11 cellular contexts compared by ENCODE assay signal in genomic region chr12:54371328-54372112, GRCh38. TPM values are rescaled to one million over a fixed set of nuclear protein-coding genes. Genes with fewer than 3 reads are reported as not detected.
DNase-seq lines count a peak whose midpoint lies in the region; ATAC-seq and TF ChIP-seq lines count a peak whose summit lies in the region.
"Had no signal": no experiment of that assay in that cellular context is flagged by ENCODE, and none has a peak within 500 bp of the region (broad histone marks: within the 10 kb centered on the region; RNA-seq: fewer than 3 reads in every experiment).

No MANE protein-coding gene starts in this region.

- DNase-seq in SK-N-SH (peak; percentile 91), WTC11 (ENCODE audit: low spot score) (no peak), kidney tubule cell (ENCODE audit: low spot score) (peak; percentile 72), tibial nerve (ENCODE audit: low spot score in 2 of 2) (peak; percentile 35 to 64), MV-4-11 (lab: John Stamatoyannopoulos, UW) (no peak), glutamatergic neuron (no peak), A172 (ENCODE audit: low spot score) (no peak)
- DNase-seq: activated CD4-positive, alpha-beta T cell treated with anti-CD3 and anti-CD28 coated beads, Interleukin-2, amount 50 U/mL, for 48 hours; NCI-H1436 had no signal

- no peak for TF ChIP-seq POLR2A in tibial nerve (IDR thresholded peaks at IDR 0.05)

- H3K27ac ChIP-seq in SK-N-SH (ENCODE audit: low read depth in 2 of 2, low read length in 1 of 2) (peak overlapping the region; percentile 29 to 62; a peak in 3 of 4 replicates), tibial nerve (peak overlapping the region; percentile 58 to 83 (median 71))

- H3K4me1 Mint-ChIP-seq in WTC11 (peaks cover 24% of the 10 kb centered on the region), glutamatergic neuron (ENCODE audit: low read depth, unreplicated experiment) (peaks cover 22% of the 10 kb centered on the region)

- H3K79me2 ChIP-seq in SK-N-SH (ENCODE audit: insufficient read depth): no peaks in the 10 kb centered on the region

- TF ChIP-seq RAD21 in SK-N-SH (IDR thresholded peaks at IDR 0.05; ENCODE audit: low read length): no peak

- H3K27me3 Mint-ChIP-seq in WTC11 (ENCODE audit: low read depth) (peaks cover 34% of the 10 kb centered on the region), glutamatergic neuron (ENCODE audit: unreplicated experiment) (peaks cover 7% of the 10 kb centered on the region)

- peak overlapping the region; percentile 63; the same call in 1 of the 2 replicates for H3K4me3 Mint-ChIP-seq in WTC11
- no peak overlapping the region for H3K4me3 Mint-ChIP-seq in glutamatergic neuron (ENCODE audit: unreplicated experiment)

- H3K27ac Mint-ChIP-seq in WTC11 (no peak overlapping the region), glutamatergic neuron (ENCODE audit: unreplicated experiment) (no peak overlapping the region)

- H3K36me3 Mint-ChIP-seq in WTC11: peaks cover 20% of the 10 kb centered on the region
- no peaks in the 10 kb centered on the region for H3K36me3 Mint-ChIP-seq in glutamatergic neuron (ENCODE audit: unreplicated experiment)

- H3K9me3 Mint-ChIP-seq in WTC11 (no peaks in the 10 kb centered on the region), glutamatergic neuron (ENCODE audit: unreplicated experiment) (peaks cover 2% of the 10 kb centered on the region)

- POLR2A ChIA-PET in SK-N-SH (lab: Yijun Ruan, JAX) (interaction anchor here (1.0 to 1.7 kb wide), 3 partner anchors 8 to 91 kb away, joined by 3 to 6 read pairs (median 4); partner anchors contain the start of genes CBX5 and HNRNPA1), WTC11 (lab: Charles Lee) (no interaction called here)

- H3K4me3 ChIP-seq in SK-N-SH (ENCODE audit: low read depth in 2 of 2, low read length in 1 of 2): no peak overlapping the region
- no peak overlapping the region for H3K4me3 ChIP-seq in tibial nerve

- H2AFZ ChIP-seq in SK-N-SH (ENCODE audit: low read depth): no peak overlapping the region

- no peaks in the 10 kb centered on the region for H4K20me1 ChIP-seq in SK-N-SH (ENCODE audit: insufficient read depth)

- 52% methylated on average over 4 of the region's 5 CpGs for WGBS in SK-N-SH (ENCODE audit: low lambda C conversion rate)
- WGBS in tibial nerve, 2 donors: 34 to 43% methylated on average over 4 to 5 of the region's 5 CpGs

- H3K4me2 ChIP-seq in SK-N-SH: no peak overlapping the region

- CTCF ChIA-PET in SK-N-SH (lab: Yijun Ruan, JAX) (interaction anchor here (0.8 to 3.3 kb wide), 24 partner anchors 8 to 372 kb away, joined by 3 to 69 read pairs (median 8); partner anchors contain the start of genes CBX5, HNRNPA1, HOXC8 and HOXC9), WTC11 (lab: Charles Lee) (interaction anchor here (0.5 to 2.9 kb wide), 22 partner anchors 9 to 533 kb away, joined by 3 to 167 read pairs (median 8); partner anchors contain the start of genes NCKAP1L and ZNF385A)

- no peaks in the 10 kb centered on the region for H3K9me3 ChIP-seq in SK-N-SH
- H3K9me3 ChIP-seq in tibial nerve: no peaks in the 10 kb centered on the region

- H3K4me1 ChIP-seq in SK-N-SH (ENCODE audit: control insufficient read depth in 1 of 2, insufficient read depth in 2 of 2, low read depth in 1 of 2, low read length in 1 of 2) (peaks cover 11 to 41% of the 10 kb centered on the region in 2 experiments; a peak in 2 of 4 replicates), tibial nerve (peaks cover 0 to 77% (median 41%) of the 10 kb centered on the region in 4 donors)

- H3K9ac ChIP-seq in SK-N-SH: no peak overlapping the region

- H3F3A ChIP-seq in SK-N-SH (replicated peaks; ENCODE audit: insufficient read depth): peaks cover 5% of the 10 kb centered on the region

- no peaks in the 10 kb centered on the region for H3K27me3 ChIP-seq in SK-N-SH (ENCODE audit: insufficient read depth)
- no peaks in the 10 kb centered on the region for H3K27me3 ChIP-seq in tibial nerve

- TF ChIP-seq EP300 in SK-N-SH (IDR thresholded peaks at IDR 0.05; ENCODE audit: borderline replicate concordance in 1 of 2, low read depth in 1 of 2, low read length in 1 of 2) (peak in 1 of 2 experiments; percentile 54; a peak in 1 of 4 replicates), tibial nerve (IDR thresholded peaks at IDR 0.05) (no peak)

- no peaks in the 10 kb centered on the region for H3K9me2 ChIP-seq in SK-N-SH

- H3K36me3 ChIP-seq in SK-N-SH (replicated peaks in 1 of 2; ENCODE audit: control insufficient read depth in 1 of 2, insufficient read depth in 2 of 2, low read length in 1 of 2): no peaks in the 10 kb centered on the region
- H3K36me3 ChIP-seq in tibial nerve: no peaks in the 10 kb centered on the region

- ATAC-seq in SK-N-SH treated with all-trans-retinoic acid at 6 μM for 48 hours (no peak), WTC11 (no peak)

- TF ChIP-seq CTCF in SK-N-SH (IDR thresholded peaks at IDR 0.05) (no peak), WTC11 (IDR thresholded peaks at IDR 0.05) (no peak), tibial nerve (IDR thresholded peaks at IDR 0.05) (no peak), glutamatergic neuron (IDR thresholded peaks at IDR 0.05; ENCODE audit: partially characterized antibody, unreplicated experiment) (no peak)

TF ChIP-seq in SK-N-SH, 30 proteins besides CTCF, POLR2A, EP300 and RAD21 (continues in another document):
- TF ChIP-seq MXI1 (IDR thresholded peaks at IDR 0.05; ENCODE audit: low read depth, low read length) (peak; percentile 67; the same call in 1 of the 2 replicates), GATA2 (CRISPR knock-in tag; IDR thresholded peaks at IDR 0.05) (0 out of 2 replicates have a peak, but pooled peaks have one; percentile 13), SMC3 (IDR thresholded peaks at IDR 0.05; ENCODE audit: low read depth, low read length) (no peak), TAF1 (IDR thresholded peaks at IDR 0.05; ENCODE audit: borderline replicate concordance, low read depth, low read length) (no peak), YY1 (IDR thresholded peaks at IDR 0.05; ENCODE audit: low read depth) (no peak)

TF ChIP-seq in SK-N-SH treated with all-trans-retinoic acid at 6 μM for 48 hours, 23 proteins besides CTCF, POLR2A, EP300 and RAD21 (continues in another document):
- TF ChIP-seq TCF4 (CRISPR knock-in tag; IDR thresholded peaks at IDR 0.05; ENCODE audit: borderline replicate concordance) (no peak), ZNF565 (CRISPR knock-in tag; conservative IDR thresholded peaks at IDR 0.05; ENCODE audit: low read depth) (no peak), ZC3H10 (CRISPR knock-in tag; IDR thresholded peaks at IDR 0.05) (no peak)

TF ChIP-seq in WTC11, 78 proteins besides CTCF, POLR2A, EP300 and RAD21 (continues in another document):
- TF ChIP-seq ZNF232 (CRISPR knock-in tag; IDR thresholded peaks at IDR 0.05) (no peak), ESRRA (CRISPR knock-in tag; IDR thresholded peaks at IDR 0.05; ENCODE audit: borderline replicate concordance) (no peak), SMAD3 (CRISPR knock-in tag; IDR thresholded peaks at IDR 0.05; ENCODE audit: borderline replicate concordance) (no peak), SMAD4 (CRISPR knock-in tag; IDR thresholded peaks at IDR 0.05) (no peak), IRF2 (CRISPR knock-in tag; IDR thresholded peaks at IDR 0.05; ENCODE audit: borderline replicate concordance, low read depth) (no peak), ZNF416 (CRISPR knock-in tag; IDR thresholded peaks at IDR 0.05) (no peak), FOXP1 (CRISPR knock-in tag; IDR thresholded peaks at IDR 0.05; ENCODE audit: borderline replicate concordance) (no peak)
- TF ChIP-seq, protein P1, sequence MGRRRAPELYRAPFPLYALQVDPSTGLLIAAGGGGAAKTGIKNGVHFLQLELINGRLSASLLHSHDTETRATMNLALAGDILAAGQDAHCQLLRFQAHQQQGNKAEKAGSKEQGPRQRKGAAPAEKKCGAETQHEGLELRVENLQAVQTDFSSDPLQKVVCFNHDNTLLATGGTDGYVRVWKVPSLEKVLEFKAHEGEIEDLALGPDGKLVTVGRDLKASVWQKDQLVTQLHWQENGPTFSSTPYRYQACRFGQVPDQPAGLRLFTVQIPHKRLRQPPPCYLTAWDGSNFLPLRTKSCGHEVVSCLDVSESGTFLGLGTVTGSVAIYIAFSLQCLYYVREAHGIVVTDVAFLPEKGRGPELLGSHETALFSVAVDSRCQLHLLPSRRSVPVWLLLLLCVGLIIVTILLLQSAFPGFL (CRISPR knock-in tag; IDR thresholded peaks at IDR 0.05; ENCODE audit: borderline replicate concordance): no peak

RNA-seq across cellular contexts. Expression of gene GPR84, which starts 7.2 kb away (rescaled TPM):
- 0.03 TPM in 1 of 2 replicates, not detected in the other for polyA plus RNA-seq in SK-N-SH (2012; rRNA removed)
- polyA plus RNA-seq in SK-N-SH (2012; cell fraction: cytosol; rRNA removed): not detected in 2 replicates
- 0.18 and 0.23 TPM in 2 replicates for polyA plus RNA-seq in SK-N-SH (2012; cell fraction: nucleus; rRNA removed)
- total RNA-seq in WTC11 (2021) (0.13 TPM in 1 of 3 replicates, not detected in the others), tibial nerve (under 1 TPM in 1 of 4 donors, not detected in 3; 0.42 TPM), glutamatergic neuron (ENCODE audit: unreplicated experiment) (not detected)
- not detected in 2 replicates for total RNA-seq in A172 (2014; rRNA removed; shearing (Covaris generic))
- polyA plus RNA-seq: BJ had no signal

RNA-seq across cellular contexts. Expression of gene ZNF385A, which starts 13.0 kb away (rescaled TPM):
- 1.5 and 2.6 TPM in 2 replicates for polyA plus RNA-seq in SK-N-SH (2012; rRNA removed)
- 1.4 and 3.0 TPM in 2 replicates for polyA plus RNA-seq in SK-N-SH (2012; cell fraction: cytosol; rRNA removed)
- polyA plus RNA-seq in SK-N-SH (2012; cell fraction: nucleus; rRNA removed): 2.3 and 3.7 TPM in 2 replicates
- 18.4 to 23.5 TPM (median 22.2 TPM) in 3 replicates for total RNA-seq in WTC11 (2021)
- 10 to 100 TPM in 3 of 4 donors, 1 to 10 TPM in 1; 9.0 to 19.8 (median 13.5) TPM for total RNA-seq in tibial nerve
- total RNA-seq in glutamatergic neuron (ENCODE audit: unreplicated experiment): 26.6 TPM
- 1.3 and 5.3 TPM in 2 replicates for total RNA-seq in A172 (2014; rRNA removed; shearing (Covaris generic))

RNA-seq across cellular contexts. Expression of gene COPZ1, which starts 46.6 kb away (rescaled TPM):
- 111 and 156 TPM in 2 replicates for polyA plus RNA-seq in SK-N-SH (2012; rRNA removed)
- 143 and 154 TPM in 2 replicates for polyA plus RNA-seq in SK-N-SH (2012; cell fraction: cytosol; rRNA removed)
- 31.4 and 71.4 TPM in 2 replicates for polyA plus RNA-seq in SK-N-SH (2012; cell fraction: nucleus; rRNA removed)
- total RNA-seq in WTC11 (2021) (98.2 to 116 TPM (median 115 TPM) in 3 replicates), tibial nerve (10 to 100 TPM; 38.0 to 52.0 (median 43.6) TPM), glutamatergic neuron (ENCODE audit: unreplicated experiment) (88.6 TPM)
- 209 and 243 TPM in 2 replicates for total RNA-seq in A172 (2014; rRNA removed; shearing (Covaris generic))

RNA-seq across cellular contexts. Expression of gene ITGA5, which starts 47.5 kb away (rescaled TPM):
- polyA plus RNA-seq in SK-N-SH (2012; rRNA removed): 35.0 and 52.5 TPM in 2 replicates
- 19.5 and 32.7 TPM in 2 replicates for polyA plus RNA-seq in SK-N-SH (2012; cell fraction: cytosol; rRNA removed)
- polyA plus RNA-seq in SK-N-SH (2012; cell fraction: nucleus; rRNA removed): 66.0 and 73.4 TPM in 2 replicates
- total RNA-seq in WTC11 (2021) (19.3 to 21.9 TPM (median 20.8 TPM) in 3 replicates), tibial nerve (100 to 1,000 TPM in 3 of 4 donors, 10 to 100 TPM in 1; 73.6 to 145 (median 123) TPM), glutamatergic neuron (ENCODE audit: unreplicated experiment) (1.8 TPM)
- total RNA-seq in A172 (2014; rRNA removed; shearing (Covaris generic)): 215 and 219 TPM in 2 replicates

Comparison
In these comparisons a context has a peak if more than half of its experiments do, and no peak if none do; other contexts are left out.
1. DNase-seq: peak in SK-N-SH (single experiment), kidney tubule cell (single experiment) and tibial nerve (2 of 2); none in WTC11 (single experiment), MV-4-11 (single experiment), glutamatergic neuron (single experiment) and A172 (single experiment).
2. Of the 6 proteins assayed by ChIP-seq in both WTC11 and SK-N-SH: peak only in WTC11: none; only in SK-N-SH: FOXJ3; in both: none; in neither: 5.